In genomic region chr5:77211013-77211690, GRCh38 we compare ENCODE assay signal across 9 cellular contexts. TPM values are rescaled to one million over a fixed set of nuclear protein-coding genes. Genes with fewer than 3 reads are reported as not detected.
DNase-seq lines count a peak whose midpoint lies in the region; ATAC-seq and TF ChIP-seq lines count a peak whose summit lies in the region.
"Had no signal": no experiment of that assay in that cellular context is flagged by ENCODE, and none has a peak within 500 bp of the region (broad histone marks: within the 10 kb centered on the region; RNA-seq: fewer than 3 reads in every experiment).

No MANE protein-coding gene starts in this region.

- no peak overlapping the region for H3K27ac Mint-ChIP-seq in activated CD4-positive, alpha-beta memory T cell treated with anti-CD3 and anti-CD28 coated beads for 36 hours

- ATAC-seq in mucosa of descending colon = no peak

- POLR2A ChIA-PET in activated CD4-positive, alpha-beta memory T cell treated with anti-CD3 and anti-CD28 coated beads for 36 hours (lab: Charles Lee) = no interaction called here

- H3K9me3 Mint-ChIP-seq in activated CD4-positive, alpha-beta memory T cell treated with anti-CD3 and anti-CD28 coated beads for 36 hours = no peaks in the 10 kb centered on the region

- H3K4me1 ChIP-seq in stomach (peaks cover 6 to 36% (median 16%) of the 10 kb centered on the region in 4 donors), mucosa of descending colon (ENCODE audit: low read depth) (peaks cover 7% of the 10 kb centered on the region)

- peak overlapping the region; percentile 25 for H3K4me3 Mint-ChIP-seq in activated CD4-positive, alpha-beta memory T cell treated with anti-CD3 and anti-CD28 coated beads for 36 hours

- H3K36me3 Mint-ChIP-seq in activated CD4-positive, alpha-beta memory T cell treated with anti-CD3 and anti-CD28 coated beads for 36 hours = no peaks in the 10 kb centered on the region

- no peaks in the 10 kb centered on the region for H3K9me3 ChIP-seq in iPS-18c (ENCODE audit: control insufficient read depth, insufficient read depth, low read length)
- H3K9me3 ChIP-seq in stomach = no peaks in the 10 kb centered on the region
- no peaks in the 10 kb centered on the region for H3K9me3 ChIP-seq in mucosa of descending colon

- TF ChIP-seq POLR2A in stomach (IDR thresholded peaks at IDR 0.05) = no peak

- peaks cover 58% of the 10 kb centered on the region for H3K27me3 Mint-ChIP-seq in activated CD4-positive, alpha-beta memory T cell treated with anti-CD3 and anti-CD28 coated beads for 36 hours

- DNase-seq in DMS79 treated with DMSO at 0.1 percent for 48 hours (lab: John Stamatoyannopoulos, UW) = peak; percentile 48
- no peak for DNase-seq in DMS79 (lab: John Stamatoyannopoulos, UW)
- DNase-seq in activated CD4-positive, alpha-beta memory T cell treated with anti-CD3 and anti-CD28 coated beads for 36 hours = no peak
- no peak for DNase-seq in stomach
- no peak for DNase-seq in mucosa of descending colon
- no peak for DNase-seq in HUDEP-2 (lab: John Stamatoyannopoulos, UW; ENCODE audit: unreplicated experiment in 76 of 76)
- DNase-seq in HK-2 (ENCODE audit: unreplicated experiment) = no peak

- peaks cover 7% of the 10 kb centered on the region for H3K4me1 Mint-ChIP-seq in activated CD4-positive, alpha-beta memory T cell treated with anti-CD3 and anti-CD28 coated beads for 36 hours (ENCODE audit: low read depth)

- CTCF ChIA-PET in activated CD4-positive, alpha-beta memory T cell treated with anti-CD3 and anti-CD28 coated beads for 36 hours (lab: Charles Lee) = no interaction called here

- no peak for TF ChIP-seq EP300 in stomach (IDR thresholded peaks at IDR 0.05)

- intact Hi-C loops in activated CD4-positive, alpha-beta memory T cell treated with anti-CD3 and anti-CD28 coated beads for 36 hours (cut with micrococcal nuclease) = no loop called here
- intact Hi-C loops in stomach (cut with DNase I; ENCODE audit: low total_unique reads) = no loop called here
- intact Hi-C loops in mucosa of descending colon (cut with DNase I, micrococcal nuclease) = no loop called here

- TF ChIP-seq CTCF in stomach (IDR thresholded peaks at IDR 0.05) (no peak), mucosa of descending colon (IDR thresholded peaks at IDR 0.05) (no peak)

- WGBS in stomach, 5 donors = 1 to 6% (median 1%) methylated on average over 20 to 55 of the region's 55 CpGs

- peak overlapping the region in 1 of 5 donors; percentile 72 for H3K27ac ChIP-seq in stomach

- peaks cover 0 to 38% (median 17%) of the 10 kb centered on the region in 3 donors for H3K27me3 ChIP-seq in stomach

- H3K36me3 ChIP-seq in stomach (no peaks in the 10 kb centered on the region), mucosa of descending colon (ENCODE audit: low read depth) (no peaks in the 10 kb centered on the region)

- H3K4me3 ChIP-seq in iPS-18c (ENCODE audit: insufficient read depth, low read depth, low read length) (peak overlapping the region; percentile 63), stomach (peak overlapping the region; percentile 62 to 87 (median 68)), mucosa of descending colon (no peak overlapping the region)

RNA-seq across cellular contexts. Expression of gene PDE8B, which starts 0.7 kb away (rescaled TPM):
- total RNA-seq in activated CD4-positive, alpha-beta memory T cell treated with anti-CD3 and anti-CD28 coated beads for 36 hours = not detected
- 100 to 1,000 TPM in 1 of 5 donors, 10 to 100 TPM in 1, 1 to 10 TPM in 2, not detected in 1; 3.5 to 243 (median 18.1) TPM for total RNA-seq in stomach
- polyA plus RNA-seq in stomach = 1 to 10 TPM in 2 of 3 donors, under 1 TPM in 1; 0.56 to 1.4 (median 1.3) TPM
- total RNA-seq in mucosa of descending colon = 1 to 10 TPM in 1 of 3 donors, under 1 TPM in 2; 0.52 to 6.9 (median 0.70) TPM
- total RNA-seq: T-helper 1 cell treated with Interleukin-12 subunit alpha and Interleukin-12 subunit beta and Interleukin-4 antibody, amounts not matched to agents 30 ng/mL and 1 ng/mL, for 36 hours had no signal
